In genomic region chr14:77098470-77099353, GRCh38 we compare ENCODE assay signal across 8 cellular contexts. TPM values are rescaled to one million over a fixed set of nuclear protein-coding genes. Genes with fewer than 3 reads are reported as not detected.
DNase-seq lines count a peak whose midpoint lies in the region; ATAC-seq and TF ChIP-seq lines count a peak whose summit lies in the region.

No MANE protein-coding gene starts in this region.

- TF ChIP-seq CTCF in ascending aorta (IDR thresholded peaks at IDR 0.05): no peak

- H3K4me3 ChIP-seq in GM08714 (ENCODE audit: low read length) (peak overlapping the region; percentile 90), ascending aorta (peak overlapping the region; percentile 89 to 94), rectal smooth muscle tissue (ENCODE audit: low read length) (peak overlapping the region; percentile 98)

- H3K27ac ChIP-seq in ascending aorta: peak overlapping the region; percentile 96 to 97
- H3K27ac ChIP-seq in rectal smooth muscle tissue (ENCODE audit: low read depth, low read length): peak overlapping the region; percentile 99

- no peak for TF ChIP-seq POLR2A in GM18505 (IDR thresholded peaks at IDR 0.05; ENCODE audit: borderline replicate concordance, extremely low read depth, insufficient read depth, insufficient read length)

- H3K9ac ChIP-seq in rectal smooth muscle tissue (ENCODE audit: low read length): peak overlapping the region; percentile 100

- DNase-seq in NCI-H446 treated with DMSO at 0.1 percent for 48 hours (lab: John Stamatoyannopoulos, UW) (peak; percentile 34), ascending aorta (ENCODE audit: low spot score in 2 of 2) (peak; percentile 29 to 89), hippocampal formation (lab: John Stamatoyannopoulos, UW) (peak; percentile 36 to 59)
- no peak for DNase-seq in NK-92 treated with Interleukin-12 subunit alpha and Interleukin-12 subunit beta, amount 100 ng/mL, for 24 hours (lab: John Stamatoyannopoulos, UW)

- no peaks in the 10 kb centered on the region for H3K9me3 ChIP-seq in ascending aorta

- H3K27me3 ChIP-seq in ascending aorta: no peaks in the 10 kb centered on the region
- no peaks in the 10 kb centered on the region for H3K27me3 ChIP-seq in rectal smooth muscle tissue (ENCODE audit: control insufficient read depth, insufficient read depth, low read length)

- H3K36me3 ChIP-seq in ascending aorta (no peaks in the 10 kb centered on the region), rectal smooth muscle tissue (ENCODE audit: control insufficient read depth, insufficient read depth, low read length) (no peaks in the 10 kb centered on the region)

- intact Hi-C loops in ascending aorta (cut with DNase I): loop anchor here (1.0 to 5.0 kb wide), 8 partner anchors 26 to 396 kb away; partner anchors contain the start of genes AHSA1, ANGEL1, GSTZ1 and IRF2BPL

- ATAC-seq in HG03175 (IDR thresholded peaks at IDR 0.05; ENCODE audit: unreplicated experiment) (no peak), GM18505 (IDR thresholded peaks at IDR 0.05; ENCODE audit: unreplicated experiment) (no peak)

- H3K4me1 ChIP-seq in ascending aorta (peaks cover 7 to 45% of the 10 kb centered on the region in 2 donors), rectal smooth muscle tissue (ENCODE audit: control insufficient read depth, insufficient read depth, low read length) (peaks cover 29% of the 10 kb centered on the region)

RNA-seq across cellular contexts. Expression of gene CIPC, which starts 0.7 kb away (rescaled TPM):
- total RNA-seq in ascending aorta: 5.0 TPM

RNA-seq across cellular contexts. Expression of gene ZDHHC22, which starts 42.9 kb away (rescaled TPM):
- total RNA-seq in ascending aorta: not detected
